In genomic region chr7:69967699-69968450, GRCh38 we compare ENCODE assay signal across 1 cellular context.
TF ChIP-seq lines count a peak whose summit lies in the region.

No MANE protein-coding gene starts in this region.

TF ChIP-seq in GM12878, 131 proteins besides CTCF, POLR2A, EP300 and RAD21 (continued from another document):
- no peak for TF ChIP-seq IRF3 (IDR thresholded peaks at IDR 0.05)
- TF ChIP-seq HDGF (IDR thresholded peaks at IDR 0.05): no peak
- peak; percentile 24; the same call in 1 of the 2 replicates for TF ChIP-seq PKNOX1 (IDR thresholded peaks at IDR 0.05)
- no peak for TF ChIP-seq GATAD2B (conservative IDR thresholded peaks at IDR 0.05; ENCODE audit: low read depth)
- peak in 1 of 2 experiments; percentile 41; a peak in 1 of 4 replicates for TF ChIP-seq ETV6 (conservative IDR thresholded peaks at IDR 0.05 in 1 of 2, IDR thresholded peaks at IDR 0.05 in 1 of 2; ENCODE audit: borderline replicate concordance in 1 of 2, low read depth in 1 of 2)
- TF ChIP-seq ZNF217 (IDR thresholded peaks at IDR 0.05): no peak
- no peak for TF ChIP-seq BMI1 (IDR thresholded peaks at IDR 0.05; ENCODE audit: borderline replicate concordance)
- no peak for TF ChIP-seq CBX3 (IDR thresholded peaks at IDR 0.05; ENCODE audit: borderline replicate concordance, low read depth)
- TF ChIP-seq ATF2 (IDR thresholded peaks at IDR 0.05; ENCODE audit: low read length): 0 out of 2 replicates have a peak, but pooled peaks have one; percentile 22
- no peak for TF ChIP-seq CUX1 (IDR thresholded peaks at IDR 0.05; ENCODE audit: insufficient replicate concordance, low read depth, low read length)
- no peak for TF ChIP-seq TBL1XR1 (IDR thresholded peaks at IDR 0.05; ENCODE audit: low read depth, low read length)
- no peak for TF ChIP-seq EGR1 (IDR thresholded peaks at IDR 0.05; ENCODE audit: borderline replicate concordance in 1 of 2, low read depth in 2 of 2, low read length in 2 of 2)
- TF ChIP-seq RUNX3 (IDR thresholded peaks at IDR 0.05; ENCODE audit: low read length): no peak; the same call in 1 of the 2 replicates
- no peak for TF ChIP-seq MYB (IDR thresholded peaks at IDR 0.05; ENCODE audit: borderline replicate concordance, low read depth, low read length)
- no peak for TF ChIP-seq ATF7 (IDR thresholded peaks at IDR 0.05; ENCODE audit: low read depth)
- TF ChIP-seq NFIC (IDR thresholded peaks at IDR 0.05; ENCODE audit: low read depth, low read length): peak; percentile 46; the same call in 1 of the 2 replicates
- TF ChIP-seq CREB1 (IDR thresholded peaks at IDR 0.05; ENCODE audit: low read depth): no peak
- no peak for TF ChIP-seq ZSCAN29 (IDR thresholded peaks at IDR 0.05)
- TF ChIP-seq IKZF2 (IDR thresholded peaks at IDR 0.05): no peak
- TF ChIP-seq EZH2 (IDR thresholded peaks at IDR 0.05; ENCODE audit: borderline replicate concordance, control insufficient read depth, low read depth, low read length): no peak
- no peak for TF ChIP-seq CEBPZ (IDR thresholded peaks at IDR 0.05; ENCODE audit: low read depth, low read length)
- no peak for TF ChIP-seq MYC (IDR thresholded peaks at IDR 0.05; ENCODE audit: insufficient read depth, insufficient read length, insufficient replicate concordance, low read length, severe bottlenecking)
- TF ChIP-seq ZNF384 (IDR thresholded peaks at IDR 0.05; ENCODE audit: borderline replicate concordance, low read depth, low read length): no peak
- TF ChIP-seq MAX (IDR thresholded peaks at IDR 0.05; ENCODE audit: low read depth, low read length): no peak
- TF ChIP-seq E2F8 (IDR thresholded peaks at IDR 0.05; ENCODE audit: low read depth, partially characterized antibody): no peak
- no peak for TF ChIP-seq CHD2 (IDR thresholded peaks at IDR 0.05; ENCODE audit: borderline replicate concordance, low read depth, low read length)
- no peak for TF ChIP-seq ATF3 (IDR thresholded peaks at IDR 0.05; ENCODE audit: borderline replicate concordance, extremely low read depth, low read depth, low read length)
- no peak for TF ChIP-seq ZBED1 (IDR thresholded peaks at IDR 0.05; ENCODE audit: borderline replicate concordance)
- no peak for TF ChIP-seq SKIL (IDR thresholded peaks at IDR 0.05; ENCODE audit: low read depth, poor library complexity, severe bottlenecking)
- no peak for TF ChIP-seq KLF5 (IDR thresholded peaks at IDR 0.05; ENCODE audit: partially characterized antibody)
- TF ChIP-seq DPF2 (IDR thresholded peaks at IDR 0.05): no peak
- TF ChIP-seq SRF (IDR thresholded peaks at IDR 0.05; ENCODE audit: low read depth in 2 of 2, low read length in 2 of 2): no peak
- no peak for TF ChIP-seq SREBF1 (IDR thresholded peaks at IDR 0.05; ENCODE audit: low read length)
- no peak for TF ChIP-seq CHD4 (IDR thresholded peaks at IDR 0.05)
- TF ChIP-seq CEBPB (IDR thresholded peaks at IDR 0.05; ENCODE audit: borderline replicate concordance in 1 of 2, low read depth in 2 of 2, low read length in 2 of 2): no peak
TF ChIP-seq in GM12878: peak in this region for 5.
